In the genomic region with DNA sequence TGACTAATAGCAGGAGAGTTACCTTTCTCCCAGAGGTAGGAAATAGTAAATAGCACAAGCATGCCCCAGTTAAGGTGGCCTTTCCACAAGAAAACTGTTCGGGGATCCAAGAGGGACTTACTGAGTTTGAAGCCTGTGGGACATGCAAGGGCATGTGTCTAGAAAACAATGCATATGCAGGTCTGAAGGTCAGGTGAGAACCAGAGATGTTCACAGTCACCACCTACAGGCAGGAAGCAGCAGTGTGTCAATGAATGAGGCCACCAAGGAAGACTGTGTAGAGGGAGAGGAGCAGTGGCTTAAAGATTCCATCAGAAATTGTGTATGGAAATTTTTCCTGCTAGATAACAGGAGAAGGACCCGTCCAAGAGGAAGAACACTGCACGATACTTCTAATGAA, we compare ENCODE assay signal across 9 cellular contexts.
A peak's percentile ranks its signal among the peaks of the same experiment; 100 is the strongest.
DNase-seq lines count a peak whose midpoint lies in the region; ATAC-seq lines count a peak whose summit lies in the region.
"Had no signal": no experiment of that assay in that cellular context is flagged by ENCODE, and none has a peak within 500 bp of the region (broad histone marks: within the 10 kb centered on the region; RNA-seq: fewer than 3 reads in every experiment).

No MANE protein-coding gene starts in this region.

- H3K36me3 Mint-ChIP-seq in activated naive CD4-positive, alpha-beta T cell treated with anti-CD3 and anti-CD28 coated beads for 36 hours (ENCODE audit: low read depth): no peaks in the 10 kb centered on the region
- H3K36me3 Mint-ChIP-seq in stimulated activated effector memory CD8-positive, alpha-beta T cell treated with anti-CD3 and anti-CD28 coated beads, Interleukin-12 subunit alpha, Interleukin-12 subunit beta, amount 100 ng/mL, for 72 hours: no peaks in the 10 kb centered on the region

- DNase-seq in activated naive CD4-positive, alpha-beta T cell treated with anti-CD3 and anti-CD28 coated beads for 36 hours: peak; percentile 37
- DNase-seq in activated naive CD4-positive, alpha-beta T cell treated with anti-CD3 and anti-CD28 coated beads, Interleukin-2, amount 50 U/mL, for 16 hours: no peak
- peak; percentile 10 to 58 for DNase-seq in T47D (ENCODE audit: low read depth in 1 of 2, low spot score in 1 of 2)
- no peak for DNase-seq in stimulated activated effector memory CD8-positive, alpha-beta T cell treated with anti-CD3 and anti-CD28 coated beads, Interleukin-12 subunit alpha, Interleukin-12 subunit beta, amount 100 ng/mL, for 72 hours (ENCODE audit: low spot score in 2 of 2)
- no peak for DNase-seq in NCI-H2081 treated with DMSO at 0.1 percent for 48 hours (lab: John Stamatoyannopoulos, UW)
- no peak for DNase-seq in epidermal melanocyte (ENCODE audit: insufficient read length, low spot score)
- DNase-seq in NCI-H774 (lab: John Stamatoyannopoulos, UW): no peak
- DNase-seq: naive thymus-derived CD8-positive, alpha-beta T cell had no signal

- no peak overlapping the region for H3K4me3 Mint-ChIP-seq in activated naive CD4-positive, alpha-beta T cell treated with anti-CD3 and anti-CD28 coated beads for 36 hours
- H3K4me3 Mint-ChIP-seq in stimulated activated effector memory CD8-positive, alpha-beta T cell treated with anti-CD3 and anti-CD28 coated beads, Interleukin-12 subunit alpha, Interleukin-12 subunit beta, amount 100 ng/mL, for 72 hours: no peak overlapping the region
- H3K4me3 Mint-ChIP-seq: naive thymus-derived CD8-positive, alpha-beta T cell had no signal

- intact Hi-C loops in activated naive CD4-positive, alpha-beta T cell treated with anti-CD3 and anti-CD28 coated beads for 36 hours (cut with micrococcal nuclease): loop anchor here (2.0 kb wide), 2 partner anchors 155 to 213 kb away; no protein-coding TSS in a partner anchor

- H3K4me1 Mint-ChIP-seq in activated naive CD4-positive, alpha-beta T cell treated with anti-CD3 and anti-CD28 coated beads for 36 hours (ENCODE audit: low read depth): peaks cover 24% of the 10 kb centered on the region
- no peaks in the 10 kb centered on the region for H3K4me1 Mint-ChIP-seq in stimulated activated effector memory CD8-positive, alpha-beta T cell treated with anti-CD3 and anti-CD28 coated beads, Interleukin-12 subunit alpha, Interleukin-12 subunit beta, amount 100 ng/mL, for 72 hours

- no peaks in the 10 kb centered on the region for H3K9me3 Mint-ChIP-seq in activated naive CD4-positive, alpha-beta T cell treated with anti-CD3 and anti-CD28 coated beads for 36 hours
- no peaks in the 10 kb centered on the region for H3K9me3 Mint-ChIP-seq in stimulated activated effector memory CD8-positive, alpha-beta T cell treated with anti-CD3 and anti-CD28 coated beads, Interleukin-12 subunit alpha, Interleukin-12 subunit beta, amount 100 ng/mL, for 72 hours
- H3K9me3 Mint-ChIP-seq: naive thymus-derived CD8-positive, alpha-beta T cell had no signal

- in situ Hi-C loops in T47D (cut with HindIII; ENCODE audit: low pct_unique_long_range_greater_than_20kb, low sequenced_read_pairs): no loop called here

- ATAC-seq in HG03095 (IDR thresholded peaks at IDR 0.05; ENCODE audit: unreplicated experiment): peak; percentile 68
- peak; percentile 34 for ATAC-seq in stimulated activated effector memory CD8-positive, alpha-beta T cell treated with anti-CD3 and anti-CD28 coated beads, Interleukin-12 subunit alpha, Interleukin-12 subunit beta, amount 100 ng/mL, for 72 hours

- H3K27ac Mint-ChIP-seq in activated naive CD4-positive, alpha-beta T cell treated with anti-CD3 and anti-CD28 coated beads for 36 hours: peak overlapping the region; percentile 65
- H3K27ac Mint-ChIP-seq in stimulated activated effector memory CD8-positive, alpha-beta T cell treated with anti-CD3 and anti-CD28 coated beads, Interleukin-12 subunit alpha, Interleukin-12 subunit beta, amount 100 ng/mL, for 72 hours: no peak overlapping the region

- H3K27me3 Mint-ChIP-seq in activated naive CD4-positive, alpha-beta T cell treated with anti-CD3 and anti-CD28 coated beads for 36 hours (ENCODE audit: low read depth): no peaks in the 10 kb centered on the region
- H3K27me3 Mint-ChIP-seq: naive thymus-derived CD8-positive, alpha-beta T cell had no signal

- CTCF ChIA-PET in activated naive CD4-positive, alpha-beta T cell treated with anti-CD3 and anti-CD28 coated beads for 36 hours (lab: Charles Lee): interaction anchor here (0.6 to 1.1 kb wide), 4 partner anchors 12 to 112 kb away, joined by 3 read pairs; no protein-coding TSS in a partner anchor

Comparison
In these comparisons a context has a peak if more than half of its experiments do, and no peak if none do; other contexts are left out.
1. DNase-seq: peak in activated naive CD4-positive, alpha-beta T cell treated with anti-CD3 and anti-CD28 coated beads for 36 hours (single experiment) and T47D (2 of 2); none in activated naive CD4-positive, alpha-beta T cell treated with anti-CD3 and anti-CD28 coated beads, Interleukin-2, amount 50 U/mL, for 16 hours (single experiment), stimulated activated effector memory CD8-positive, alpha-beta T cell treated with anti-CD3 and anti-CD28 coated beads, Interleukin-12 subunit alpha, Interleukin-12 subunit beta, amount 100 ng/mL, for 72 hours (0 of 2), NCI-H2081 treated with DMSO at 0.1 percent for 48 hours (single experiment), epidermal melanocyte (single experiment) and NCI-H774 (single experiment).